12 cellular contexts compared by ENCODE assay signal in genomic region chr20:62768815-62769287, GRCh38. TPM values are rescaled to one million over a fixed set of nuclear protein-coding genes. Genes with fewer than 3 reads are reported as not detected.
A peak's percentile ranks its signal among the peaks of the same experiment; 100 is the strongest.
DNase-seq lines count a peak whose midpoint lies in the region; ATAC-seq, FAIRE-seq and TF ChIP-seq lines count a peak whose summit lies in the region.
"Had no signal": no experiment of that assay in that cellular context is flagged by ENCODE, and none has a peak within 500 bp of the region (broad histone marks: within the 10 kb centered on the region; RNA-seq: fewer than 3 reads in every experiment).

No MANE protein-coding gene starts in this region.

- FAIRE-seq in bronchial epithelial cell (lab: Jason Lieb, UNC), result peak; percentile 85

- TF ChIP-seq CTCF in A673 (conservative IDR thresholded peaks at IDR 0.05; ENCODE audit: low read depth, low read length), result no peak
- TF ChIP-seq CTCF in bronchial epithelial cell (IDR thresholded peaks at IDR 0.05; ENCODE audit: insufficient read depth, low read length, severe bottlenecking), result no peak

- BruUV-seq in A673 (replicated peaks; lab: Mats Ljungman, UMichigan), result no TSS peak

- peaks cover 63% of the 10 kb centered on the region for H3K4me1 ChIP-seq in A673 (ENCODE audit: insufficient read depth, low read length, poor library complexity, severe bottlenecking)
- H3K4me1 ChIP-seq in mesodermal cell (ENCODE audit: control insufficient read depth, insufficient read depth, low read length, poor library complexity, severe bottlenecking), result peaks cover 14% of the 10 kb centered on the region

- H3K27ac Mint-ChIP-seq in stimulated activated naive CD8-positive, alpha-beta T cell treated with anti-CD3 and anti-CD28 coated beads, Interleukin-15, amount 100 ng/mL, for 72 hours, result no peak overlapping the region

- 82 to 86% methylated on average over 9 to 11 of the region's 11 CpGs for WGBS in mesodermal cell (ENCODE audit: insufficient coverage in 2 of 2), 2 experiments

- H3K36me3 ChIP-seq in A673 (ENCODE audit: insufficient read depth, low read length, poor library complexity, severe bottlenecking), result peaks cover 3% of the 10 kb centered on the region
- H3K36me3 ChIP-seq in bronchial epithelial cell (ENCODE audit: control insufficient read depth, insufficient read depth, low read length), result no peaks in the 10 kb centered on the region
- H3K36me3 ChIP-seq in mesodermal cell (ENCODE audit: control insufficient read depth, insufficient read depth, low read length), result no peaks in the 10 kb centered on the region

- H3K9me3 Mint-ChIP-seq in stimulated activated naive CD8-positive, alpha-beta T cell treated with anti-CD3 and anti-CD28 coated beads, Interleukin-15, amount 100 ng/mL, for 72 hours, result no peaks in the 10 kb centered on the region
- H3K9me3 Mint-ChIP-seq: IgD-negative memory B cell had no signal

- no peaks in the 10 kb centered on the region for H3K9me3 ChIP-seq in A673 (ENCODE audit: low read depth, low read length, poor library complexity, severe bottlenecking)
- no peaks in the 10 kb centered on the region for H3K9me3 ChIP-seq in mesodermal cell (ENCODE audit: control insufficient read depth, low read length)

- H3K4me3 Mint-ChIP-seq in stimulated activated naive CD8-positive, alpha-beta T cell treated with anti-CD3 and anti-CD28 coated beads, Interleukin-15, amount 100 ng/mL, for 72 hours, result no peak overlapping the region

- H3K4me3 ChIP-seq in A673 (ENCODE audit: low read depth, low read length, poor library complexity, severe bottlenecking) (peak overlapping the region; percentile 76), bronchial epithelial cell (ENCODE audit: low read depth, low read length) (no peak overlapping the region), mesodermal cell (ENCODE audit: extremely low read depth, insufficient read depth, low read length, poor library complexity, severe bottlenecking) (no peak overlapping the region)

- DNase-seq in A673 (ENCODE audit: low spot score), result peak; percentile 63
- peak; percentile 85 for DNase-seq in HT-29 (ENCODE audit: low spot score)
- no peak for DNase-seq in bronchial epithelial cell (ENCODE audit: low read depth)
- no peak for DNase-seq in NCI-H774 (lab: John Stamatoyannopoulos, UW)
- DNase-seq in NCI-H187 treated with DMSO at 0.1 percent for 48 hours (lab: John Stamatoyannopoulos, UW), result no peak
- DNase-seq in cortex of kidney (lab: John Stamatoyannopoulos, UW), result no peak
- no peak for DNase-seq in stimulated activated naive CD8-positive, alpha-beta T cell treated with anti-CD3 and anti-CD28 coated beads, Interleukin-15, amount 100 ng/mL, for 72 hours
- DNase-seq: foreskin melanocyte, NCI-H526 treated with DMSO at 0.1 percent for 48 hours had no signal

- H3K27ac ChIP-seq in A673 (ENCODE audit: low read depth, low read length, poor library complexity, severe bottlenecking), result peak overlapping the region; percentile 95
- peak overlapping the region; percentile 57 for H3K27ac ChIP-seq in mesodermal cell (ENCODE audit: low read depth, low read length, severe bottlenecking)
- H3K27ac ChIP-seq: C4-2B had no signal

- H3K27me3 ChIP-seq in A673 (replicated peaks; ENCODE audit: insufficient read depth, low read depth, low read length, poor library complexity), result no peaks in the 10 kb centered on the region
- peaks cover 12% of the 10 kb centered on the region for H3K27me3 ChIP-seq in bronchial epithelial cell (ENCODE audit: control insufficient read depth, insufficient read depth, low read length)

- no peak for ATAC-seq in stimulated activated naive CD8-positive, alpha-beta T cell treated with anti-CD3 and anti-CD28 coated beads, Interleukin-15, amount 100 ng/mL, for 72 hours

- H3K4me1 Mint-ChIP-seq in stimulated activated naive CD8-positive, alpha-beta T cell treated with anti-CD3 and anti-CD28 coated beads, Interleukin-15, amount 100 ng/mL, for 72 hours, result peaks cover 62% of the 10 kb centered on the region

- intact Hi-C loops in A673 (cut with micrococcal nuclease; ENCODE audit: unreplicated experiment), result no loop called here

- POLR2A ChIA-PET in A673 (lab: Charles Lee; ENCODE audit: low non-redundant PET), result no interaction called here

- no peaks in the 10 kb centered on the region for H3K27me3 Mint-ChIP-seq in stimulated activated naive CD8-positive, alpha-beta T cell treated with anti-CD3 and anti-CD28 coated beads, Interleukin-15, amount 100 ng/mL, for 72 hours

- CTCF ChIA-PET in A673 (lab: Charles Lee), result interaction anchor here (0.5 to 0.7 kb wide), 2 partner anchors 22 to 57 kb away, joined by 3 to 5 read pairs; no protein-coding TSS in a partner anchor

RNA-seq across cellular contexts. Expression of gene MRGBP, which starts 27.4 kb away (rescaled TPM):
- total RNA-seq in A673 (2021) (26.5 and 27.9 TPM in 2 replicates), bronchial epithelial cell (20.6 and 22.9 TPM in 2 replicates)
- 88.8 and 98.8 TPM in 2 replicates for total RNA-seq in HT-29 (2014; rRNA removed; shearing (Covaris generic))
- polyA plus RNA-seq in mesodermal cell (2013, experiment 1 of 2), result 21.0 TPM
- 20.1 TPM for polyA plus RNA-seq in mesodermal cell (2013, experiment 2 of 2)

RNA-seq across cellular contexts. Expression of gene OGFR, which starts 35.8 kb away (rescaled TPM):
- 46.1 and 47.7 TPM in 2 replicates for total RNA-seq in A673 (2021)
- 197 and 202 TPM in 2 replicates for total RNA-seq in HT-29 (2014; rRNA removed; shearing (Covaris generic))
- total RNA-seq in bronchial epithelial cell, result 16.1 and 17.8 TPM in 2 replicates
- 34.8 TPM for polyA plus RNA-seq in mesodermal cell (2013, experiment 1 of 2)
- 25.2 TPM for polyA plus RNA-seq in mesodermal cell (2013, experiment 2 of 2)

RNA-seq across cellular contexts. Expression of gene COL9A3, which starts 48.0 kb away (rescaled TPM):
- total RNA-seq in A673 (2021), result 8.4 and 11.7 TPM in 2 replicates
- 57.4 and 59.7 TPM in 2 replicates for total RNA-seq in HT-29 (2014; rRNA removed; shearing (Covaris generic))
- total RNA-seq in bronchial epithelial cell, result not detected in 2 replicates
- polyA plus RNA-seq in mesodermal cell (2013, experiment 1 of 2), result 118 TPM
- polyA plus RNA-seq in mesodermal cell (2013, experiment 2 of 2), result 97.0 TPM

Comparison
In these comparisons a context has a peak if more than half of its experiments do, and no peak if none do; other contexts are left out.
1. DNase-seq: peak in A673 (single experiment) and HT-29 (single experiment); none in bronchial epithelial cell (single experiment), NCI-H774 (single experiment), NCI-H187 treated with DMSO at 0.1 percent for 48 hours (single experiment), cortex of kidney (single experiment) and stimulated activated naive CD8-positive, alpha-beta T cell treated with anti-CD3 and anti-CD28 coated beads, Interleukin-15, amount 100 ng/mL, for 72 hours (0 of 2).